In the genomic region with DNA sequence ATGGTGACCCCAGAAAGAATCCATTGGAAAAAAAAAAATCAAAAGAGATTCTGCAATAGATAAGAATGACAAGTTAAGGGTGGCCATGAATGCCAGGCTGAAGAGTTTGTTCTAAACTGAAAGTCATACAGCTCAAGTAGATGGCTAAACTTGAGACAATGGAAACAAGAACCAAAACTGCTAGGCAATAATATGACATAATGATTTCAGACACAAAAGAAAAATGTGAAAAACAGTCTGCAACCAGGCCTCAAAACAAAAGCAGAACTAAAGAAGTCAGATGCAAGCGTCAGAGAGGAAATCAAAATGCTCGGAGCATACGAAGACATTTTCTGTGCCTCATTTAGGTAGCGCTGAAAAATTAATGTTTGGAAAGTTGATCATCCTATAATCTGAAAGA, we compare ENCODE assay signal across 10 cellular contexts. TPM values are rescaled to one million over a fixed set of nuclear protein-coding genes. Genes with fewer than 3 reads are reported as not detected.
A peak's percentile ranks its signal among the peaks of the same experiment; 100 is the strongest.
DNase-seq lines count a peak whose midpoint lies in the region; ATAC-seq lines count a peak whose summit lies in the region.
"Had no signal": no experiment of that assay in that cellular context is flagged by ENCODE, and none has a peak within 500 bp of the region (broad histone marks: within the 10 kb centered on the region; RNA-seq: fewer than 3 reads in every experiment).

No MANE protein-coding gene starts in this region.

- CTCF ChIA-PET in T-cell (lab: Charles Lee): no interaction called here

- no peaks in the 10 kb centered on the region for H3K9me3 Mint-ChIP-seq in T-cell

- H3K27me3 Mint-ChIP-seq in T-cell: no peaks in the 10 kb centered on the region

- no peak for DNase-seq in left ventricle myocardium superior
- no peak for DNase-seq in T-cell
- no peak for DNase-seq in stimulated activated CD4-positive, alpha-beta T cell treated with anti-CD3 and anti-CD28 coated beads, Interleukin-2, amount 100 ng/mL, for 24 hours
- no peak for DNase-seq in NCI-H526 (lab: John Stamatoyannopoulos, UW)
- DNase-seq in NCI-H2227 (lab: John Stamatoyannopoulos, UW; ENCODE audit: unreplicated experiment): no peak
- DNase-seq: Caco-2, NCI-H2227 treated with DMSO at 0.1 percent for 48 hours had no signal

- no peak overlapping the region for H3K4me3 Mint-ChIP-seq in T-cell

- POLR2A ChIA-PET in T-cell (lab: Charles Lee): interaction anchor here in 1 of 2 donors (0.7 kb wide), 1 partner anchor 541 kb away, joined by 3 read pairs; no protein-coding TSS in a partner anchor

- no peak overlapping the region for H3K27ac Mint-ChIP-seq in T-cell

- H3K4me1 Mint-ChIP-seq in T-cell: peaks cover 0 to 3% (median 0%) of the 10 kb centered on the region in 3 donors

- H3K36me3 Mint-ChIP-seq in T-cell: peaks cover 18% of the 10 kb centered on the region

- ATAC-seq in GM18502 (IDR thresholded peaks at IDR 0.05; ENCODE audit: poor library complexity, unreplicated experiment) (peak; percentile 79), GM21529 (IDR thresholded peaks at IDR 0.05; ENCODE audit: unreplicated experiment) (peak; percentile 92), HG03520 (IDR thresholded peaks at IDR 0.05; ENCODE audit: unreplicated experiment) (peak; percentile 67), left ventricle myocardium superior (peak; percentile 51), T-cell (replicated peaks in 1 of 4) (no peak)

- intact Hi-C loops in left ventricle myocardium superior (cut with micrococcal nuclease): no loop called here

RNA-seq across cellular contexts. Expression of gene YPEL2, which starts 54.4 kb away (rescaled TPM):
- total RNA-seq in left ventricle myocardium superior: 38.9 TPM
- 10 to 100 TPM; 29.7 to 58.5 (median 52.0) TPM for total RNA-seq in T-cell

RNA-seq across cellular contexts. Expression of gene GDPD1, which starts 56.7 kb away (rescaled TPM):
- total RNA-seq in left ventricle myocardium superior (3.3 TPM), T-cell (1 to 10 TPM; 2.4 to 4.9 (median 3.1) TPM)

Comparison
In these comparisons a context has a peak if more than half of its experiments do, and no peak if none do; other contexts are left out.
1. ATAC-seq: peak in GM18502 (single experiment), GM21529 (single experiment), HG03520 (single experiment) and left ventricle myocardium superior (single experiment); none in T-cell (0 of 4).